In the genomic region with DNA sequence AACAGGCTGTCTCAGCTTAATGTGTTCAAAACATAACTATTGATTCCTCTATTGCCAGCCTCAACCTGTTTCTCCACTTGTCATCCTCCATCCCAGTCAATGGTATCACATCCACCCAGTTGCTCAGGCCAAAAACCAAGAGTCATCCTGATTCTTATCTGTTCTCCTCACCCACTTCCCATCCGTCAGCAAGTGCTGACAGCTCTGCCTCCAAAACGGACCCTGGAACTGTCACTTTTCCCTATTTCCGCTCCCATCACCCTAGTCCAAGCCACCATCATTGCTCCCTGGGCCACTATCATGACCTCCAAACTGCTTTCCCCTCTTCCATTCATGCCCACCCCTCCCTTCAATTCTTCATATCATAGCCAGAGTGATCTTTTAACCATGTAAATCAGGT, we compare ENCODE assay signal across 20 cellular contexts. TPM values are rescaled to one million over a fixed set of nuclear protein-coding genes. Genes with fewer than 3 reads are reported as not detected.
DNase-seq lines count a peak whose midpoint lies in the region; ATAC-seq, FAIRE-seq and TF ChIP-seq lines count a peak whose summit lies in the region.
"Had no signal": no experiment of that assay in that cellular context is flagged by ENCODE, and none has a peak within 500 bp of the region (broad histone marks: within the 10 kb centered on the region; RNA-seq: fewer than 3 reads in every experiment).

No MANE protein-coding gene starts in this region.

- no peaks in the 10 kb centered on the region for H3K4me1 ChIP-seq in K562 (replicated peaks in 1 of 2; ENCODE audit: control insufficient read depth in 2 of 2, insufficient read depth in 2 of 2, low read length in 2 of 2)
- H3K4me1 ChIP-seq: A549, Caco-2 had no signal

- no peak overlapping the region for H3K27ac ChIP-seq in K562 (ENCODE audit: extremely low read depth, low read depth, low read length)
- H3K27ac ChIP-seq: 22Rv1; A549; BLaER1 treated with 17β-estradiol and CSF1 and Interleukin-3, amounts not matched to agents 10 nM and 100 nM; C4-2B had no signal

- peaks cover 3% of the 10 kb centered on the region for H3K9me3 Mint-ChIP-seq in progenitor cell of endocrine pancreas (ENCODE audit: low read depth)
- H3K9me3 Mint-ChIP-seq: CD4-positive, alpha-beta T cell; CD8-positive, alpha-beta T cell had no signal

- POLR2A ChIA-PET in K562 (lab: Yijun Ruan, JAX) = no interaction called here

- TF ChIP-seq CTCF in K562 (IDR thresholded peaks at IDR 0.05 in 2 of 3, conservative IDR thresholded peaks at IDR 0.05 in 1 of 3; ENCODE audit: insufficient read depth in 2 of 3, low read depth in 1 of 3, low read length in 3 of 3) (no peak), progenitor cell of endocrine pancreas (IDR thresholded peaks at IDR 0.05; ENCODE audit: unreplicated experiment) (no peak)

- TF ChIP-seq EP300 in K562 (IDR thresholded peaks at IDR 0.05; ENCODE audit: low read length) = no peak

- in situ Hi-C loops in K562 (cut with MboI) = no loop called here

- no peaks in the 10 kb centered on the region for H3K9me1 ChIP-seq in K562 (ENCODE audit: control insufficient read depth, insufficient read depth, low read length)

- WGBS in K562 (ENCODE audit: insufficient coverage, low coverage, missing lambda C conversion rate) = 0% methylated on average over 3 of the region's 3 CpGs

- H3K4me3 ChIP-seq in K562 = no peak overlapping the region
- H3K4me3 ChIP-seq: A549; BLaER1 treated with 17β-estradiol and CSF1 and Interleukin-3, amounts not matched to agents 10 nM and 100 nM had no signal

- H3K27me3 Mint-ChIP-seq in progenitor cell of endocrine pancreas = peaks cover under 1% of the 10 kb centered on the region
- H3K27me3 Mint-ChIP-seq: CD4-positive, alpha-beta T cell had no signal

- H3K27me3 ChIP-seq in K562 (ENCODE audit: control insufficient read depth in 2 of 2, insufficient read depth in 2 of 2, low read length in 2 of 2) = peaks cover 3 to 57% of the 10 kb centered on the region in 2 experiments; a peak in 3 of 5 replicates
- H3K27me3 ChIP-seq: BLaER1 treated with 17β-estradiol and CSF1 and Interleukin-3, amounts not matched to agents 10 nM and 100 nM had no signal

- H3K9ac ChIP-seq in K562 (ENCODE audit: insufficient read depth in 1 of 2, low read depth in 2 of 2, low read length in 2 of 2) = no peak overlapping the region
- H3K9ac ChIP-seq: BLaER1 treated with 17β-estradiol and CSF1 and Interleukin-3, amounts not matched to agents 10 nM and 100 nM had no signal

- intact Hi-C loops in K562 (cut with micrococcal nuclease) = no loop called here

- CTCF ChIA-PET in K562 (lab: Yijun Ruan, JAX; ENCODE audit: low intra/inter-chr PET ratio) = no interaction called here

- BruUV-seq in K562 (replicated peaks; lab: Mats Ljungman, UMichigan) = no TSS peak

- FAIRE-seq in K562 (lab: Jason Lieb, UNC) = no peak
- FAIRE-seq: A549, D721Med, G401.6, GM12891 had no signal

- no peaks in the 10 kb centered on the region for H4K20me1 ChIP-seq in K562 (replicated peaks; ENCODE audit: control insufficient read depth, insufficient read depth, low read length)
- H4K20me1 ChIP-seq: BLaER1 treated with 17β-estradiol and CSF1 and Interleukin-3, amounts not matched to agents 10 nM and 100 nM had no signal

- H2AFZ ChIP-seq in K562 (ENCODE audit: low read depth, low read length) = no peak overlapping the region

- peak overlapping the region; percentile 54 for H3K27ac Mint-ChIP-seq in progenitor cell of endocrine pancreas
- H3K27ac Mint-ChIP-seq: B cell; CD4-positive, alpha-beta T cell; CD8-positive, alpha-beta T cell had no signal

- H3K79me2 ChIP-seq in K562 (ENCODE audit: control insufficient read depth, insufficient read depth, low read length) = no peaks in the 10 kb centered on the region

- no peaks in the 10 kb centered on the region for H3K9me3 ChIP-seq in K562 (replicated peaks; ENCODE audit: control insufficient read depth, insufficient read depth, low read depth, low read length)
- H3K9me3 ChIP-seq: A549, Caco-2 had no signal

- no peak overlapping the region for H3K4me2 ChIP-seq in K562 (ENCODE audit: insufficient read depth, low read length)
- H3K4me2 ChIP-seq: A549; BLaER1 treated with 17β-estradiol and CSF1 and Interleukin-3, amounts not matched to agents 10 nM and 100 nM had no signal

- H3K4me3 Mint-ChIP-seq in progenitor cell of endocrine pancreas (ENCODE audit: low read depth) = no peak overlapping the region
- H3K4me3 Mint-ChIP-seq: B cell; CD4-positive, alpha-beta T cell; CD8-positive, alpha-beta T cell had no signal

- no peaks in the 10 kb centered on the region for H3K36me3 Mint-ChIP-seq in progenitor cell of endocrine pancreas (ENCODE audit: insufficient read depth)
- H3K36me3 Mint-ChIP-seq: CD8-positive, alpha-beta T cell had no signal

- DNase-seq in activated CD8-positive, alpha-beta memory T cell treated with anti-CD3 and anti-CD28 coated beads, Interleukin-2, amount 50 U/mL, for 48 hours = peak; percentile 3
- no peak for DNase-seq in activated CD8-positive, alpha-beta memory T cell treated with anti-CD3 and anti-CD28 coated beads, Interleukin-2, amount 50 U/mL, for 4 hours
- DNase-seq in K562 (ENCODE audit: extremely low read depth in 1 of 4, low spot score in 3 of 4) (no peak), progenitor cell of endocrine pancreas (ENCODE audit: low spot score, unreplicated experiment) (no peak), HK-2 (ENCODE audit: unreplicated experiment) (no peak)
- DNase-seq: AML-193; Caco-2; Calu3; CD4-positive, alpha-beta T cell; CD8-positive, alpha-beta T cell; DMS79 treated with DMSO at 0.1 percent for 48 hours; GF-D8 had no signal

- H3K36me3 ChIP-seq in K562 (ENCODE audit: control insufficient read depth, insufficient read depth, low read length) = no peaks in the 10 kb centered on the region
- H3K36me3 ChIP-seq: BLaER1 treated with 17β-estradiol and CSF1 and Interleukin-3, amounts not matched to agents 10 nM and 100 nM had no signal

- ATAC-seq in K562 = no peak
- ATAC-seq: A549; CD8-positive, alpha-beta T cell had no signal

- peaks cover 2% of the 10 kb centered on the region for H3K4me1 Mint-ChIP-seq in progenitor cell of endocrine pancreas (ENCODE audit: low read depth)
- H3K4me1 Mint-ChIP-seq: B cell had no signal

- no peak for TF ChIP-seq POLR2A in K562 (conservative IDR thresholded peaks at IDR 0.05)

- TF ChIP-seq RAD21 in K562 (CRISPR knock-in tag; conservative IDR thresholded peaks at IDR 0.05 in 1 of 2, IDR thresholded peaks at IDR 0.05 in 1 of 2) = no peak

TF ChIP-seq in K562, 482 proteins besides CTCF, POLR2A, EP300 and RAD21 (continues in another document):
- TF ChIP-seq PTBP1 (IDR thresholded peaks at IDR 0.05; ENCODE audit: low read depth, low read length) (no peak), RCOR1 (IDR thresholded peaks at IDR 0.05; ENCODE audit: borderline replicate concordance in 1 of 2, low read depth in 2 of 2, low read length in 2 of 2) (peak in 1 of 2 experiments; percentile 70; a peak in 1 of 4 replicates), MEIS2 (IDR thresholded peaks at IDR 0.05; ENCODE audit: partially characterized antibody) (peak; percentile 90), POLR2H (tag; IDR thresholded peaks at IDR 0.05; ENCODE audit: low read depth) (no peak)
- TF ChIP-seq, protein P1, sequence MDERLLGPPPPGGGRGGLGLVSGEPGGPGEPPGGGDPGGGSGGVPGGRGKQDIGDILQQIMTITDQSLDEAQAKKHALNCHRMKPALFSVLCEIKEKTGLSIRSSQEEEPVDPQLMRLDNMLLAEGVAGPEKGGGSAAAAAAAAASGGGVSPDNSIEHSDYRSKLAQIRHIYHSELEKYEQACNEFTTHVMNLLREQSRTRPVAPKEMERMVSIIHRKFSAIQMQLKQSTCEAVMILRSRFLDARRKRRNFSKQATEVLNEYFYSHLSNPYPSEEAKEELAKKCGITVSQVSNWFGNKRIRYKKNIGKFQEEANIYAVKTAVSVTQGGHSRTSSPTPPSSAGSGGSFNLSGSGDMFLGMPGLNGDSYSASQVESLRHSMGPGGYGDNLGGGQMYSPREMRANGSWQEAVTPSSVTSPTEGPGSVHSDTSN (CRISPR knock-in tag; IDR thresholded peaks at IDR 0.05; ENCODE audit: low read depth) = peak; percentile 35; the same call in 1 of the 2 replicates
- TF ChIP-seq, protein P1 (tag; conservative IDR thresholded peaks at IDR 0.05; ENCODE audit: low read depth) = peak; percentile 89

RNA-seq across cellular contexts. Expression of a gene that starts 36.2 kb away (rescaled TPM):
- 0.12 TPM in 2 replicates for total RNA-seq in K562 (2011; cell fraction: chromatin; rRNA removed; ENCODE audit: low replicate concordance)
- 0.13 and 0.17 TPM in 2 replicates for total RNA-seq in K562 (2011; cell fraction: nucleolus; rRNA removed)
- 0.15 and 0.38 TPM in 2 replicates for total RNA-seq in K562 (2011; cell fraction: nucleoplasm; rRNA removed)
- total RNA-seq in K562 (2014; rRNA removed) (0.32 and 0.37 TPM in 2 replicates), K562 (2014; rRNA removed; fragmentation: Illumina TruSeq; extraction: Trizol) (0.15 and 0.26 TPM in 2 replicates), K562 (2015; rRNA removed; fragmentation: Illumina TruSeq; extraction: Trizol) (0.38 and 0.40 TPM in 2 replicates), K562 (2021) (0.67 and 1.0 TPM in 2 replicates), progenitor cell of endocrine pancreas (21.0 and 24.4 TPM in 2 replicates)
- polyA plus RNA-seq in K562 (2011; rRNA removed) (0.20 and 0.49 TPM in 2 replicates), K562 (2014; fragmentation: Illumina TruSeq; extraction: Trizol) (0.49 and 0.51 TPM in 2 replicates), K562 (2014; fragmentation: Nextera tagmentation; extraction: Ambion mirVana) (not detected), K562 (2014; rRNA removed) (0.44 and 0.50 TPM in 2 replicates)
- polyA plus RNA-seq in K562 (2011; cell fraction: cytosol; rRNA removed) = 0.78 and 0.85 TPM in 2 replicates
- polyA plus RNA-seq in K562 (2011; cell fraction: nucleus; rRNA removed) = 0.15 and 0.47 TPM in 2 replicates
- polyA plus RNA-seq in K562 (2012) = 0.81 and 1.1 TPM in 2 replicates
- 0.75 and 0.88 TPM in 2 replicates for polyA minus RNA-seq in K562 (2011; rRNA and poly(A)+ RNA removed)
- 0.46 and 0.76 TPM in 2 replicates for polyA minus RNA-seq in K562 (2011; cell fraction: cytosol; rRNA and poly(A)+ RNA removed)
- 0.22 and 0.27 TPM in 2 replicates for polyA minus RNA-seq in K562 (2011; cell fraction: nucleus; rRNA and poly(A)+ RNA removed)

Comparison
In these comparisons a context has a peak if more than half of its experiments do, and no peak if none do; other contexts are left out.
1. RNA of a gene that starts 36.2 kb away (total RNA-seq): 21.0 to 24.4 TPM in progenitor cell of endocrine pancreas; 0.12 to 1.0 TPM in K562; every median in the first group is over 10 times any median in the second.